In the genomic region with DNA sequence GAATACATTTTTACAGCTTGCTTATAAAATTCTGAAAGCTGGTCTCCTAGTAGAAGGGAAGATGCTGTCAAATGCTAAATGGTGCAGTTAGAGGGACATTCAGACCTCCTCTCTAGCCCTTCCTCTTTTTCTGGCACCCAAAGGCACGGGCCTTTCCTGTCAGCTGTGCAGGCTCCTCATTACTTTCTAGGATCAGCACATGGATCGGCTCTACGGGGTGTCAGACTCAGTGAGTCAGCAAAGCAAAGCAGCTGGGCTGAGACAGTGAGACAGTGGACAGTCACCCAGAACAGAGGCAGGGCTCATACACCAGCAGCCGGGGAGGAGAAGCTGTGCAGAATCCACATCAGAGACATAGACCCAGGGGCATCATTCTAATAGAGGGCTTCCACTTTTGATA, we compare ENCODE assay signal across 13 cellular contexts.
DNase-seq lines count a peak whose midpoint lies in the region; ATAC-seq and TF ChIP-seq lines count a peak whose summit lies in the region.
"Had no signal": no experiment of that assay in that cellular context is flagged by ENCODE, and none has a peak within 500 bp of the region (broad histone marks: within the 10 kb centered on the region; RNA-seq: fewer than 3 reads in every experiment).

No MANE protein-coding gene starts in this region.

- ATAC-seq in HG02763 (IDR thresholded peaks at IDR 0.05; ENCODE audit: unreplicated experiment) = no peak
- ATAC-seq: activated naive CD8-positive, alpha-beta T cell treated with anti-CD3 and anti-CD28 coated beads, Interleukin-2, amount 50 U/mL, for 24 hours had no signal

- peaks cover 9% of the 10 kb centered on the region for H3K4me1 ChIP-seq in smooth muscle cell (ENCODE audit: low read depth)

- peaks cover 4% of the 10 kb centered on the region for H3F3A ChIP-seq in smooth muscle cell (ENCODE audit: low read depth)

- no peaks in the 10 kb centered on the region for H3K9me3 ChIP-seq in smooth muscle cell (replicated peaks; ENCODE audit: low read depth)
- H3K9me3 ChIP-seq: SJSA1 had no signal

- H4K20me1 ChIP-seq in smooth muscle cell (ENCODE audit: low read depth) = no peaks in the 10 kb centered on the region

- H3K27me3 ChIP-seq in smooth muscle cell (ENCODE audit: low read depth) = no peaks in the 10 kb centered on the region
- H3K27me3 ChIP-seq: SJSA1 had no signal

- no peaks in the 10 kb centered on the region for H3K36me3 ChIP-seq in smooth muscle cell (ENCODE audit: low read depth)
- H3K36me3 ChIP-seq: SJSA1 had no signal

- peak overlapping the region; percentile 58 for H3K27ac ChIP-seq in VCaP
- no peak overlapping the region for H3K27ac ChIP-seq in smooth muscle cell (ENCODE audit: low read depth)
- H3K27ac ChIP-seq: 22Rv1, epithelial cell of prostate, SJSA1 had no signal

- TF ChIP-seq CTCF in VCaP (conservative IDR thresholded peaks at IDR 0.05) (no peak), smooth muscle cell (IDR thresholded peaks at IDR 0.05; ENCODE audit: borderline replicate concordance, insufficient read depth, poor library complexity, severe bottlenecking) (no peak)

- H3K4me3 ChIP-seq in smooth muscle cell = no peak overlapping the region
- H3K4me3 ChIP-seq: SJSA1 had no signal

- DNase-seq in NCI-H1092 treated with DMSO at 0.1 percent for 48 hours (lab: John Stamatoyannopoulos, UW) = peak; percentile 10
- DNase-seq in NCI-H1092 (lab: John Stamatoyannopoulos, UW) = no peak
- peak; percentile 51 for DNase-seq in iris pigment epithelial cell (ENCODE audit: low read depth)
- no peak for DNase-seq in smooth muscle cell (lab: John Stamatoyannopoulos, UW; ENCODE audit: unreplicated experiment)
- no peak for DNase-seq in NCI-H446 (lab: John Stamatoyannopoulos, UW)
- no peak for DNase-seq in SKM-1 (lab: John Stamatoyannopoulos, UW; ENCODE audit: unreplicated experiment)
- DNase-seq: activated naive CD8-positive, alpha-beta T cell treated with anti-CD3 and anti-CD28 coated beads, Interleukin-2, amount 50 U/mL, for 24 hours; NCI-H146 had no signal

- no peaks in the 10 kb centered on the region for H3K79me2 ChIP-seq in smooth muscle cell (ENCODE audit: low read depth)

- 1% methylated on average over 4 of the region's 4 CpGs for WGBS in smooth muscle cell (ENCODE audit: low lambda C conversion rate)

- H3K4me2 ChIP-seq in smooth muscle cell = peak overlapping the region; percentile 14

- no peak overlapping the region for H3K9ac ChIP-seq in smooth muscle cell (ENCODE audit: low read depth)

- H2AFZ ChIP-seq in smooth muscle cell (ENCODE audit: low read depth) = no peak overlapping the region

Comparison
In these comparisons a context has a peak if more than half of its experiments do, and no peak if none do; other contexts are left out.
1. DNase-seq: peak in NCI-H1092 treated with DMSO at 0.1 percent for 48 hours (single experiment) and iris pigment epithelial cell (single experiment); none in NCI-H1092 (single experiment), smooth muscle cell (single experiment), NCI-H446 (0 of 2) and SKM-1 (single experiment).